In genomic region chr2:68357608-68358337, GRCh38 we compare ENCODE assay signal across 8 cellular contexts. TPM values are rescaled to one million over a fixed set of nuclear protein-coding genes. Genes with fewer than 3 reads are reported as not detected.
DNase-seq lines count a peak whose midpoint lies in the region; ATAC-seq, FAIRE-seq and TF ChIP-seq lines count a peak whose summit lies in the region.

No MANE protein-coding gene starts in this region.

- H3K27me3 Mint-ChIP-seq in glutamatergic neuron (ENCODE audit: unreplicated experiment) = no peaks in the 10 kb centered on the region

- H2AFZ ChIP-seq in SK-N-SH (ENCODE audit: low read depth) = no peak overlapping the region

- no peaks in the 10 kb centered on the region for H3F3A ChIP-seq in SK-N-SH (replicated peaks; ENCODE audit: insufficient read depth)

- no peaks in the 10 kb centered on the region for H3K36me3 Mint-ChIP-seq in glutamatergic neuron (ENCODE audit: unreplicated experiment)

- POLR2A ChIA-PET in SK-N-SH (lab: Yijun Ruan, JAX) = no interaction called here

- H3K79me2 ChIP-seq in SK-N-SH (ENCODE audit: insufficient read depth) = no peaks in the 10 kb centered on the region

- CTCF ChIA-PET in SK-N-SH (lab: Yijun Ruan, JAX) = interaction anchor here (0.6 to 2.1 kb wide), 15 partner anchors 9 to 237 kb away, joined by 3 to 17 read pairs (median 3); no protein-coding TSS in a partner anchor

- no peaks in the 10 kb centered on the region for H3K9me2 ChIP-seq in SK-N-SH

- H4K20me1 ChIP-seq in SK-N-SH (ENCODE audit: insufficient read depth) = no peaks in the 10 kb centered on the region

- H3K27ac ChIP-seq in SK-N-SH (ENCODE audit: low read depth in 2 of 2, low read length in 1 of 2) = no peak overlapping the region
- H3K27ac ChIP-seq in small intestine (ENCODE audit: low read depth in 1 of 2, low read length in 1 of 2) = no peak overlapping the region

- DNase-seq in NCI-H2196 (lab: John Stamatoyannopoulos, UW; ENCODE audit: unreplicated experiment) (peak; percentile 2), NCI-H2196 treated with DMSO at 0.1 percent for 48 hours (lab: John Stamatoyannopoulos, UW; ENCODE audit: unreplicated experiment) (no peak), LHCN-M2 (ENCODE audit: low read depth) (peak; percentile 69), SK-N-SH (peak; percentile 44), glutamatergic neuron (peak; percentile 33), retinal pigment epithelial cell (ENCODE audit: low read depth) (peak; percentile 16), small intestine (no peak)

- H3K9me3 Mint-ChIP-seq in glutamatergic neuron (ENCODE audit: unreplicated experiment) = peaks cover 1% of the 10 kb centered on the region

- H3K4me1 ChIP-seq in SK-N-SH (ENCODE audit: control insufficient read depth in 1 of 2, insufficient read depth in 2 of 2, low read depth in 1 of 2, low read length in 1 of 2) = no peaks in the 10 kb centered on the region; a peak in 1 of 4 replicates
- no peaks in the 10 kb centered on the region for H3K4me1 ChIP-seq in small intestine (ENCODE audit: control insufficient read depth in 2 of 2, insufficient read depth in 1 of 2, low read depth in 1 of 2, low read length in 1 of 2)

- no peak for FAIRE-seq in small intestine (lab: Jason Lieb, UNC)

- H3K9me3 ChIP-seq in SK-N-SH (no peaks in the 10 kb centered on the region), small intestine (ENCODE audit: control insufficient read depth, low read depth) (no peaks in the 10 kb centered on the region)

- TF ChIP-seq CTCF in SK-N-SH (IDR thresholded peaks at IDR 0.05) = peak; percentile 36
- no peak for TF ChIP-seq CTCF in glutamatergic neuron (IDR thresholded peaks at IDR 0.05; ENCODE audit: partially characterized antibody, unreplicated experiment)
- TF ChIP-seq CTCF in retinal pigment epithelial cell (conservative IDR thresholded peaks at IDR 0.05; ENCODE audit: low read depth, low read length) = peak; percentile 64

- H3K27me3 ChIP-seq in SK-N-SH (ENCODE audit: insufficient read depth) (no peaks in the 10 kb centered on the region), small intestine (ENCODE audit: control insufficient read depth in 2 of 2, insufficient read depth in 2 of 2, low read length in 2 of 2) (no peaks in the 10 kb centered on the region)

- no peak overlapping the region for H3K4me3 Mint-ChIP-seq in glutamatergic neuron (ENCODE audit: unreplicated experiment)

- no peaks in the 10 kb centered on the region for H3K4me1 Mint-ChIP-seq in glutamatergic neuron (ENCODE audit: low read depth, unreplicated experiment)

- TF ChIP-seq RAD21 in SK-N-SH (IDR thresholded peaks at IDR 0.05; ENCODE audit: low read length) = peak; percentile 72

- no peak for TF ChIP-seq EP300 in SK-N-SH (IDR thresholded peaks at IDR 0.05; ENCODE audit: borderline replicate concordance in 1 of 2, low read depth in 1 of 2, low read length in 1 of 2)

- no peak overlapping the region for H3K4me2 ChIP-seq in SK-N-SH

- H3K27ac Mint-ChIP-seq in glutamatergic neuron (ENCODE audit: unreplicated experiment) = no peak overlapping the region

- H3K36me3 ChIP-seq in SK-N-SH (replicated peaks in 1 of 2; ENCODE audit: control insufficient read depth in 1 of 2, insufficient read depth in 2 of 2, low read length in 1 of 2) = no peaks in the 10 kb centered on the region
- no peaks in the 10 kb centered on the region for H3K36me3 ChIP-seq in small intestine (ENCODE audit: control insufficient read depth in 2 of 2, insufficient read depth in 2 of 2, low read length in 2 of 2)

- H3K4me3 ChIP-seq in SK-N-SH (ENCODE audit: low read depth in 2 of 2, low read length in 1 of 2) (no peak overlapping the region), retinal pigment epithelial cell (ENCODE audit: low read length) (no peak overlapping the region), small intestine (ENCODE audit: low read depth in 1 of 2, low read length in 2 of 2) (no peak overlapping the region)

- peak; percentile 82 for ATAC-seq in GM21786 (IDR thresholded peaks at IDR 0.05; ENCODE audit: unreplicated experiment)

- 84% methylated on average over 6 of the region's 6 CpGs for WGBS in SK-N-SH (ENCODE audit: low lambda C conversion rate)
- WGBS in small intestine, 3 donors = 73 to 78% (median 76%) methylated on average over 6 of the region's 6 CpGs

- H3K9ac ChIP-seq in SK-N-SH = no peak overlapping the region

TF ChIP-seq in SK-N-SH, 30 proteins besides CTCF, POLR2A, EP300 and RAD21:
- TF ChIP-seq RFX5 (IDR thresholded peaks at IDR 0.05; ENCODE audit: low read length) = no peak
- TF ChIP-seq SMC3 (IDR thresholded peaks at IDR 0.05; ENCODE audit: low read depth, low read length) = peak; percentile 45; the same call in 1 of the 2 replicates

RNA-seq across cellular contexts. Expression of gene PLEK, which starts 7.3 kb away (rescaled TPM):
- total RNA-seq in LHCN-M2 (2014; rRNA removed) = not detected in 2 replicates
- not detected for polyA plus RNA-seq in LHCN-M2 (2012)
- polyA plus RNA-seq in SK-N-SH (2012; rRNA removed) = 0.02 TPM in 2 replicates
- 0.01 TPM in 2 replicates for polyA plus RNA-seq in SK-N-SH (2012; cell fraction: cytosol; rRNA removed)
- 0.02 and 0.08 TPM in 2 replicates for polyA plus RNA-seq in SK-N-SH (2012; cell fraction: nucleus; rRNA removed)
- not detected for total RNA-seq in glutamatergic neuron (ENCODE audit: unreplicated experiment)
- 1 to 10 TPM; 2.5 to 6.2 (median 4.3) TPM for polyA plus RNA-seq in small intestine

RNA-seq across cellular contexts. Expression of gene CNRIP1, which starts 38.0 kb away (rescaled TPM):
- total RNA-seq in LHCN-M2 (2014; rRNA removed) (31.6 and 36.4 TPM in 2 replicates), glutamatergic neuron (ENCODE audit: unreplicated experiment) (28.0 TPM)
- 27.7 TPM for polyA plus RNA-seq in LHCN-M2 (2012)
- polyA plus RNA-seq in SK-N-SH (2012; rRNA removed) (55.5 and 63.0 TPM in 2 replicates), small intestine (10 to 100 TPM in 1 of 3 donors, 1 to 10 TPM in 1, not detected in 1; 9.2 to 15.5 TPM)
- polyA plus RNA-seq in SK-N-SH (2012; cell fraction: cytosol; rRNA removed) = 63.9 and 65.4 TPM in 2 replicates
- 23.3 and 32.4 TPM in 2 replicates for polyA plus RNA-seq in SK-N-SH (2012; cell fraction: nucleus; rRNA removed)

Comparison
In these comparisons a context has a peak if more than half of its experiments do, and no peak if none do; other contexts are left out.
1. DNase-seq: peak in NCI-H2196 (single experiment), LHCN-M2 (single experiment), SK-N-SH (single experiment), glutamatergic neuron (single experiment) and retinal pigment epithelial cell (single experiment); none in NCI-H2196 treated with DMSO at 0.1 percent for 48 hours (single experiment) and small intestine (single experiment).